In the genomic region with DNA sequence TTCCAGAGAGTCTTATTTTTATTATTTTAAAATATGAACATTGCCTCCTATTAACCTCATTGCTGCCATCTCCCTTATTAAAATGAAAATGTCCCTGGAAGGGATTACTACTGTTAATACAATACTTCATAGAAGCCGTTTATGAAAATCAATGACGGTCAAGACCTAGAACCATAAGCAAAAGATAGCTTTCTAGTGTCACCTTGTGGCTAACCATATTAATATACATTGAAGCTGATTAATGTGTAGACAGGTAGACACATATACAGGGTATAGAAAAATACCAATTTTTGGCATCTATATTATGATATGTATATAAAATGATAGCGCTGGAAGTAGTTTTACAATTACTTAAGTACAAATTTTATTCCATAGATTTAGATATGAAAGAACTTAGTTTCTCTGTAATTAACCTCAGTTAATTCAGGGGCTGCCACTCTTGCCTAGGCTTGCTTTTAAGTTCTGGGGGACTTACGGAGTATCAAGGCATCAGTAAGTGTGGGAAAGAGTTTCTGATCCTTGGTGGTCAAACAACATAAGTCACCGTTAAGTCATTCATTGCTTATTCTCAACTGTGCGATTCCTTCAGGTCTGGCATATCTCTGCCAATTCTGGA, we compare ENCODE assay signal across 8 cellular contexts. TPM values are rescaled to one million over a fixed set of nuclear protein-coding genes. Genes with fewer than 3 reads are reported as not detected.
DNase-seq lines count a peak whose midpoint lies in the region; ATAC-seq and TF ChIP-seq lines count a peak whose summit lies in the region.

No MANE protein-coding gene starts in this region.

- in situ Hi-C loops in SK-MEL-5 (cut with HindIII; ENCODE audit: low pct_unique_long_range_greater_than_20kb, low sequenced_read_pairs) = no loop called here

- no peak overlapping the region for H3K4me3 ChIP-seq in CD4-positive, alpha-beta memory T cell (ENCODE audit: low read length in 2 of 2)
- no peak overlapping the region for H3K4me3 ChIP-seq in kidney epithelial cell (ENCODE audit: low read depth, low read length)

- peaks cover 5 to 10% of the 10 kb centered on the region in 2 donors for H3K36me3 Mint-ChIP-seq in CD4-positive, alpha-beta memory T cell
- H3K36me3 Mint-ChIP-seq in glutamatergic neuron (ENCODE audit: unreplicated experiment) (no peaks in the 10 kb centered on the region), immature natural killer cell (no peaks in the 10 kb centered on the region)

- TF ChIP-seq CTCF in kidney epithelial cell (IDR thresholded peaks at IDR 0.05; ENCODE audit: insufficient read depth, low read length, poor library complexity, severe bottlenecking) = peak; percentile 40
- TF ChIP-seq CTCF in glutamatergic neuron (IDR thresholded peaks at IDR 0.05; ENCODE audit: partially characterized antibody, unreplicated experiment) = no peak

- H3K4me1 ChIP-seq in CD4-positive, alpha-beta memory T cell (ENCODE audit: insufficient read depth, low read length) = peaks cover 17% of the 10 kb centered on the region

- peak overlapping the region in 1 of 7 donors; percentile 72 for H3K27ac Mint-ChIP-seq in CD4-positive, alpha-beta memory T cell
- no peak overlapping the region for H3K27ac Mint-ChIP-seq in glutamatergic neuron (ENCODE audit: unreplicated experiment)
- H3K27ac Mint-ChIP-seq in immature natural killer cell = no peak overlapping the region

- peaks cover 8 to 19% of the 10 kb centered on the region in 2 donors for H3K27me3 Mint-ChIP-seq in CD4-positive, alpha-beta memory T cell
- no peaks in the 10 kb centered on the region for H3K27me3 Mint-ChIP-seq in glutamatergic neuron (ENCODE audit: unreplicated experiment)
- H3K27me3 Mint-ChIP-seq in immature natural killer cell (ENCODE audit: low read depth in 3 of 3) = peaks cover 10 to 20% (median 15%) of the 10 kb centered on the region in 3 donors

- no peaks in the 10 kb centered on the region for H3K9me3 Mint-ChIP-seq in CD4-positive, alpha-beta memory T cell
- H3K9me3 Mint-ChIP-seq in glutamatergic neuron (ENCODE audit: unreplicated experiment) = peaks cover 2% of the 10 kb centered on the region
- no peaks in the 10 kb centered on the region for H3K9me3 Mint-ChIP-seq in immature natural killer cell

- CTCF ChIA-PET in CD4-positive, alpha-beta memory T cell (lab: Charles Lee; ENCODE audit: partially characterized antibody) = interaction anchor here (0.6 to 5.7 kb wide), 11 partner anchors 12 to 531 kb away, joined by 3 to 77 read pairs (median 4); a partner anchor contains a TSS

- ATAC-seq in HG02884 (IDR thresholded peaks at IDR 0.05; ENCODE audit: unreplicated experiment) (peak; percentile 28), HG03520 (IDR thresholded peaks at IDR 0.05; ENCODE audit: unreplicated experiment) (no peak)

- POLR2A ChIA-PET in CD4-positive, alpha-beta memory T cell (lab: Charles Lee; ENCODE audit: partially characterized antibody) = interaction anchor here (0.7 to 1.4 kb wide), 3 partner anchors 18 to 535 kb away, joined by 3 to 4 read pairs (median 3); a partner anchor contains a TSS

- no peaks in the 10 kb centered on the region for H3K36me3 ChIP-seq in CD4-positive, alpha-beta memory T cell (ENCODE audit: insufficient read depth, low read length)
- H3K36me3 ChIP-seq in kidney epithelial cell (ENCODE audit: control insufficient read depth, insufficient read depth, low read length) = no peaks in the 10 kb centered on the region

- peaks cover 14 to 27% (median 22%) of the 10 kb centered on the region in 4 donors for H3K4me1 Mint-ChIP-seq in CD4-positive, alpha-beta memory T cell
- peaks cover 11% of the 10 kb centered on the region for H3K4me1 Mint-ChIP-seq in glutamatergic neuron (ENCODE audit: low read depth, unreplicated experiment)
- H3K4me1 Mint-ChIP-seq in immature natural killer cell = peaks cover 30 to 48% of the 10 kb centered on the region in 2 donors

- no peaks in the 10 kb centered on the region for H3K27me3 ChIP-seq in CD4-positive, alpha-beta memory T cell (ENCODE audit: insufficient read depth, low read length)
- H3K27me3 ChIP-seq in kidney epithelial cell (ENCODE audit: control insufficient read depth, insufficient read depth, low read length) = no peaks in the 10 kb centered on the region

- no peak overlapping the region for H3K27ac ChIP-seq in CD4-positive, alpha-beta memory T cell (ENCODE audit: low read depth, low read length)

- H3K9me3 ChIP-seq in CD4-positive, alpha-beta memory T cell (ENCODE audit: control insufficient read depth in 1 of 2, low read length in 2 of 2) = no peaks in the 10 kb centered on the region

- DNase-seq in CD4-positive, alpha-beta memory T cell = peak in 3 of 5 donors; percentile 29 to 36 (median 31)
- peak; percentile 75 for DNase-seq in SK-MEL-5 (ENCODE audit: low read depth, low spot score)
- no peak for DNase-seq in kidney epithelial cell (ENCODE audit: low read depth)
- no peak for DNase-seq in glutamatergic neuron
- no peak for DNase-seq in activated CD4-positive, alpha-beta T cell treated with anti-CD3 and anti-CD28 coated beads, Interleukin-2, amount 50 U/mL, for 48 hours
- no peak for DNase-seq in immature natural killer cell

- intact Hi-C loops in CD4-positive, alpha-beta memory T cell (cut with micrococcal nuclease) = loop anchor here (1.0 to 10.0 kb wide), 5 partner anchors 515 to 1996 kb away; a partner anchor contains a TSS

- H3K4me3 Mint-ChIP-seq in CD4-positive, alpha-beta memory T cell = no peak overlapping the region
- no peak overlapping the region for H3K4me3 Mint-ChIP-seq in glutamatergic neuron (ENCODE audit: unreplicated experiment)
- no peak overlapping the region for H3K4me3 Mint-ChIP-seq in immature natural killer cell

RNA-seq across cellular contexts. Expression of a gene that starts 2.5 kb away (rescaled TPM):
- 10 to 100 TPM; 42.8 to 46.4 TPM for total RNA-seq in CD4-positive, alpha-beta memory T cell
- polyA plus RNA-seq in CD4-positive, alpha-beta memory T cell = 10 to 100 TPM in 1 of 2 donors, 1 to 10 TPM in 1; 7.7 to 12.1 TPM
- total RNA-seq in SK-MEL-5 (2014; rRNA removed; shearing (Covaris generic)) = 15.3 and 16.3 TPM in 2 replicates
- 10.8 and 16.4 TPM in 2 replicates for polyA plus RNA-seq in SK-MEL-5 (2015; cell fraction: cytosol; rRNA removed)
- polyA plus RNA-seq in SK-MEL-5 (2015; cell fraction: nucleus; rRNA removed) = 76.5 and 79.8 TPM in 2 replicates
- total RNA-seq in kidney epithelial cell (18.4 and 20.4 TPM in 2 replicates), glutamatergic neuron (ENCODE audit: unreplicated experiment) (39.9 TPM)
- polyA plus RNA-seq in immature natural killer cell = 10 to 100 TPM in 1 of 3 donors, 1 to 10 TPM in 2; 3.9 to 11.3 (median 7.3) TPM

RNA-seq across cellular contexts. Expression of a gene that starts 22.7 kb away (rescaled TPM):
- 10 to 100 TPM; 11.2 to 12.1 TPM for total RNA-seq in CD4-positive, alpha-beta memory T cell
- 1 to 10 TPM in 1 of 2 donors, under 1 TPM in 1; 0.92 to 4.2 TPM for polyA plus RNA-seq in CD4-positive, alpha-beta memory T cell
- 46.5 and 48.2 TPM in 2 replicates for total RNA-seq in SK-MEL-5 (2014; rRNA removed; shearing (Covaris generic))
- polyA plus RNA-seq in SK-MEL-5 (2015; cell fraction: cytosol; rRNA removed) = 34.2 and 37.9 TPM in 2 replicates
- 18.3 and 21.4 TPM in 2 replicates for polyA plus RNA-seq in SK-MEL-5 (2015; cell fraction: nucleus; rRNA removed)
- 16.7 and 24.7 TPM in 2 replicates for total RNA-seq in kidney epithelial cell
- 46.1 TPM for total RNA-seq in glutamatergic neuron (ENCODE audit: unreplicated experiment)
- 1 to 10 TPM in 1 of 3 donors, under 1 TPM in 2; 0.53 to 1.2 (median 0.63) TPM for polyA plus RNA-seq in immature natural killer cell

Comparison
In these comparisons a context has a peak if more than half of its experiments do, and no peak if none do; other contexts are left out.
1. DNase-seq: peak in CD4-positive, alpha-beta memory T cell (3 of 5) and SK-MEL-5 (single experiment); none in kidney epithelial cell (single experiment), glutamatergic neuron (single experiment), activated CD4-positive, alpha-beta T cell treated with anti-CD3 and anti-CD28 coated beads, Interleukin-2, amount 50 U/mL, for 48 hours (0 of 2) and immature natural killer cell (0 of 3).